4 cellular contexts compared by ENCODE assay signal in the genomic region with DNA sequence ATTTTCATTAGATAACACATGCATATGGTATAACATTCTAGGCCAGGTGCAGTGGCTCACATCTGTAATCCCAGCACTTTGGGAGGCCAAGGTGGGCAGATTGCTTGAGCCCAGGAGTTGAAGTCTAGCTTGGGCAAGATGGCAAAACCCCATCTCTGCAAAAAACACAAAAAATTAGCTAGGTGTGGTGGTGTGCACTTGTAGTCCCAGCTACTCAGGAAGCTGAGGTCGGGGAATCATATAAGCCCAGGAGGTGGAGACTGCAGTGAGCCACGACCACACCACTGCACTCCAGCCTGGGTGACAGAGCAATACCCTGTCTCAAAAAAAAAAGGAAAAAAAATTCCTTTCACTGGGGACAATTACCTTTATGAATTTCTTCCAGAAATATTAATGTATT. TPM values are rescaled to one million over a fixed set of nuclear protein-coding genes. Genes with fewer than 3 reads are reported as not detected.
"Had no signal": no experiment of that assay in that cellular context is flagged by ENCODE, and none has a peak within 500 bp of the region (broad histone marks: within the 10 kb centered on the region; RNA-seq: fewer than 3 reads in every experiment).

No MANE protein-coding gene starts in this region.

RNA-seq across cellular contexts. Expression of gene CETP, which starts 43.8 kb away (rescaled TPM):
- total RNA-seq: activated naive CD4-positive, alpha-beta T cell treated with anti-CD3 and anti-CD28 coated beads, Interleukin-2, amount 50 U/mL, for 72 hours; endodermal cell; renal cortical epithelial cell; WTC11 had no signal
